11 cellular contexts compared by ENCODE assay signal in genomic region chr17:73142763-73143395, GRCh38. TPM values are rescaled to one million over a fixed set of nuclear protein-coding genes. Genes with fewer than 3 reads are reported as not detected.
DNase-seq lines count a peak whose midpoint lies in the region; ATAC-seq and TF ChIP-seq lines count a peak whose summit lies in the region.
"Had no signal": no experiment of that assay in that cellular context is flagged by ENCODE, and none has a peak within 500 bp of the region (broad histone marks: within the 10 kb centered on the region; RNA-seq: fewer than 3 reads in every experiment).

No MANE protein-coding gene starts in this region.

- H3K9ac ChIP-seq in DND-41 (ENCODE audit: low read depth, low read length) (peak overlapping the region; percentile 2; the same call in 1 of the 2 replicates), Loucy (ENCODE audit: low read depth, low read length, poor library complexity, severe bottlenecking) (no peak overlapping the region)

- H3K36me3 Mint-ChIP-seq in activated CD4-positive, alpha-beta memory T cell treated with anti-CD3 and anti-CD28 coated beads, Interleukin-2, amount 10 ng/mL, durations not matched to agents 7 days and 5 days (ENCODE audit: low read depth) = peaks cover 11% of the 10 kb centered on the region

- peak overlapping the region; percentile 55 for H3K27ac Mint-ChIP-seq in activated CD4-positive, alpha-beta memory T cell treated with anti-CD3 and anti-CD28 coated beads, Interleukin-2, amount 10 ng/mL, durations not matched to agents 7 days and 5 days

- H4K20me1 ChIP-seq in DND-41 (ENCODE audit: insufficient read depth, low read length) (no peaks in the 10 kb centered on the region), Loucy (ENCODE audit: insufficient read depth, low read length, poor library complexity, severe bottlenecking) (no peaks in the 10 kb centered on the region)

- peaks cover 25% of the 10 kb centered on the region for H3K9me3 Mint-ChIP-seq in activated CD4-positive, alpha-beta memory T cell treated with anti-CD3 and anti-CD28 coated beads, Interleukin-2, amount 10 ng/mL, durations not matched to agents 7 days and 5 days

- H3K79me2 ChIP-seq in DND-41 (ENCODE audit: insufficient read depth, low read length) (no peaks in the 10 kb centered on the region), Loucy (ENCODE audit: insufficient read depth, low read length) (no peaks in the 10 kb centered on the region)

- H3K27ac ChIP-seq in DND-41 (ENCODE audit: low read length) (peak overlapping the region; percentile 45), left lung (peak overlapping the region; percentile 35 to 87)
- H3K27ac ChIP-seq: SJSA1, tibial artery had no signal

- H3K9me3 ChIP-seq in DND-41 (ENCODE audit: insufficient read depth, low read length, severe bottlenecking) (peaks cover 15% of the 10 kb centered on the region), Loucy (ENCODE audit: insufficient read depth, low read depth, low read length) (peaks cover 21% of the 10 kb centered on the region; the same call in 1 of the 2 replicates), left lung (peaks cover 0 to 5% of the 10 kb centered on the region in 2 donors)
- H3K9me3 ChIP-seq: tibial artery had no signal

- H3K4me3 Mint-ChIP-seq in activated CD4-positive, alpha-beta memory T cell treated with anti-CD3 and anti-CD28 coated beads, Interleukin-2, amount 10 ng/mL, durations not matched to agents 7 days and 5 days = no peak overlapping the region

- POLR2A ChIA-PET in activated CD4-positive, alpha-beta memory T cell treated with anti-CD3 and anti-CD28 coated beads, Interleukin-2, amount 10 ng/mL, durations not matched to agents 7 days and 5 days (lab: Charles Lee) = no interaction called here

- H3K27me3 Mint-ChIP-seq in activated CD4-positive, alpha-beta memory T cell treated with anti-CD3 and anti-CD28 coated beads, Interleukin-2, amount 10 ng/mL, durations not matched to agents 7 days and 5 days = peaks cover 6% of the 10 kb centered on the region

- CTCF ChIA-PET in activated CD4-positive, alpha-beta memory T cell treated with anti-CD3 and anti-CD28 coated beads, Interleukin-2, amount 10 ng/mL, durations not matched to agents 7 days and 5 days (lab: Charles Lee) = interaction anchor here (1.0 to 1.8 kb wide), 2 partner anchors 15 to 45 kb away, joined by 4 read pairs; no protein-coding TSS in a partner anchor

- peaks cover 15% of the 10 kb centered on the region for H3K4me1 Mint-ChIP-seq in activated CD4-positive, alpha-beta memory T cell treated with anti-CD3 and anti-CD28 coated beads, Interleukin-2, amount 10 ng/mL, durations not matched to agents 7 days and 5 days

- H3K4me1 ChIP-seq in DND-41 (ENCODE audit: insufficient read depth, low read length) (peaks cover 19% of the 10 kb centered on the region), Loucy (ENCODE audit: insufficient read depth, low read length, poor library complexity, severe bottlenecking) (peaks cover 11% of the 10 kb centered on the region), left lung (peaks cover 0 to 39% of the 10 kb centered on the region in 2 donors)
- H3K4me1 ChIP-seq: tibial artery had no signal

- H3K4me2 ChIP-seq in DND-41 (ENCODE audit: insufficient read depth, low read length) (peak overlapping the region; percentile 39), Loucy (ENCODE audit: low read depth, low read length, poor library complexity, severe bottlenecking) (peak overlapping the region; percentile 59)

- H2AFZ ChIP-seq in DND-41 (ENCODE audit: low read depth, low read length) (peak overlapping the region; percentile 46), Loucy (ENCODE audit: low read length) (peak overlapping the region; percentile 35)

- H3K9me2 ChIP-seq in Loucy (replicated peaks; ENCODE audit: low read depth, low read length) = no peaks in the 10 kb centered on the region

- peak; percentile 73 for DNase-seq in DND-41
- DNase-seq in activated CD4-positive, alpha-beta memory T cell treated with anti-CD3 and anti-CD28 coated beads, Interleukin-2, amount 10 ng/mL, durations not matched to agents 7 days and 5 days = peak; percentile 29
- DNase-seq in left lung = peak in 1 of 2 donors; percentile 33
- no peak for DNase-seq in kidney glomerular epithelial cell (lab: John Stamatoyannopoulos, UW)
- DNase-seq in NCI-H2171 treated with DMSO at 0.1 percent for 48 hours (lab: John Stamatoyannopoulos, UW) = no peak
- DNase-seq: midbrain, tibial artery had no signal

- TF ChIP-seq CTCF in DND-41 (IDR thresholded peaks at IDR 0.05; ENCODE audit: borderline replicate concordance, extremely low read depth, low read length, poor library complexity, severe bottlenecking) (no peak), Loucy (conservative IDR thresholded peaks at IDR 0.05; ENCODE audit: low read length) (no peak), left lung (IDR thresholded peaks at IDR 0.05) (no peak)

- H3K36me3 ChIP-seq in DND-41 (ENCODE audit: insufficient read depth, low read length) = no peaks in the 10 kb centered on the region
- no peaks in the 10 kb centered on the region for H3K36me3 ChIP-seq in Loucy (ENCODE audit: insufficient read depth, low read length)
- no peaks in the 10 kb centered on the region for H3K36me3 ChIP-seq in left lung
- H3K36me3 ChIP-seq: SJSA1, tibial artery had no signal

- ATAC-seq in DND-41 (ENCODE audit: insufficient read depth, low read depth) (peak; percentile 98), left lung (peak; percentile 85), GM21390 (IDR thresholded peaks at IDR 0.05; ENCODE audit: unreplicated experiment) (no peak), GM19035 (IDR thresholded peaks at IDR 0.05; ENCODE audit: unreplicated experiment) (no peak)

- intact Hi-C loops in left lung (cut with DNase I) = no loop called here

- H3K27me3 ChIP-seq in DND-41 (ENCODE audit: insufficient read depth, low read length, poor library complexity) (no peaks in the 10 kb centered on the region), Loucy (ENCODE audit: insufficient read depth, low read length, poor library complexity, severe bottlenecking) (no peaks in the 10 kb centered on the region), left lung (no peaks in the 10 kb centered on the region)

- H3K4me3 ChIP-seq in DND-41 (ENCODE audit: low read depth in 1 of 2, low read length in 2 of 2) (peak overlapping the region in 1 of 2 experiments; percentile 0; a peak in 1 of 4 replicates), Loucy (ENCODE audit: low read length, poor library complexity, severe bottlenecking) (peak overlapping the region; percentile 37), left lung (no peak overlapping the region)
- H3K4me3 ChIP-seq: SJSA1, tibial artery had no signal

- no peaks in the 10 kb centered on the region for H3F3A ChIP-seq in Loucy (ENCODE audit: low read depth)

RNA-seq across cellular contexts. Expression of gene SSTR2, which starts 21.9 kb away (rescaled TPM):
- under 1 TPM in 1 of 2 experiments, not detected in 1; 0.03 TPM for total RNA-seq in activated CD4-positive, alpha-beta memory T cell treated with anti-CD3 and anti-CD28 coated beads, Interleukin-2, amount 10 ng/mL, durations not matched to agents 7 days and 5 days
- under 1 TPM; 0.38 to 0.47 TPM for total RNA-seq in left lung

RNA-seq across cellular contexts. Expression of gene COG1, which starts 50.0 kb away (rescaled TPM):
- total RNA-seq in activated CD4-positive, alpha-beta memory T cell treated with anti-CD3 and anti-CD28 coated beads, Interleukin-2, amount 10 ng/mL, durations not matched to agents 7 days and 5 days = 10 to 100 TPM; 30.4 to 32.9 TPM
- 10 to 100 TPM; 30.7 to 32.2 TPM for total RNA-seq in left lung

RNA-seq across cellular contexts. Expression of gene SLC39A11, which starts 50.4 kb away (rescaled TPM):
- total RNA-seq in activated CD4-positive, alpha-beta memory T cell treated with anti-CD3 and anti-CD28 coated beads, Interleukin-2, amount 10 ng/mL, durations not matched to agents 7 days and 5 days = 10 to 100 TPM; 17.0 to 17.3 TPM
- 10 to 100 TPM; 43.4 to 49.0 TPM for total RNA-seq in left lung

Comparison
In these comparisons a context has a peak if more than half of its experiments do, and no peak if none do; other contexts are left out.
1. ATAC-seq: peak in DND-41 (single experiment) and left lung (single experiment); none in GM21390 (single experiment) and GM19035 (single experiment).
2. DNase-seq: peak in DND-41 (single experiment) and activated CD4-positive, alpha-beta memory T cell treated with anti-CD3 and anti-CD28 coated beads, Interleukin-2, amount 10 ng/mL, durations not matched to agents 7 days and 5 days (single experiment); none in kidney glomerular epithelial cell (single experiment) and NCI-H2171 treated with DMSO at 0.1 percent for 48 hours (single experiment).